10 cellular contexts compared by ENCODE assay signal in the genomic region with DNA sequence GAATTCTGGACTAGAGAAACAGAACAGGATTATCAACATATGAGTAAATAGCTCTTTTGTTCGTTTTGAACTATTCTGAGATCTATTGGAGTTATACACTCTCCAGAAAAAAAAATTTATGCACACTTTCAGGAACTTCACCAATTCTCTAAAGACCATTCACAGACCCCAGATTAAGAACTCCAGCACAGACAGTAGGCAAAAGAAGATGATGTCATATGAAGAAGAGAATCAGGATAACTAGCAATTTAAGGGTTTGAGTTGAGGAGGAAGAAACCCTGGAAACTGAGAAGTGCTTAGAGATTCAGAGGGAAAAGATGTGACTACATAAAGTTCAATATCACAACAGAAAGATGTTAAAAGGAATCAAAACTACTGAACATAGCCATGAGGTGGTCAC.
"Had no signal": no experiment of that assay in that cellular context is flagged by ENCODE, and none has a peak within 500 bp of the region (broad histone marks: within the 10 kb centered on the region; RNA-seq: fewer than 3 reads in every experiment).

No MANE protein-coding gene starts in this region.

- H3K4me2 ChIP-seq: GM23338 had no signal

- ATAC-seq: GM23338, K562 had no signal

- H3K4me1 Mint-ChIP-seq: GM23338, H9 had no signal

- H3K27ac Mint-ChIP-seq: GM23338, H9, HFFc6 had no signal

- H3K9me3 Mint-ChIP-seq: GM23338, H9, HFFc6 had no signal

- FAIRE-seq: H1, H54, K562 had no signal

- DNase-seq: H9, HCEC 1CT, HFFc6, IMR-90, KG1 had no signal

- H3K27ac ChIP-seq: HL-60 had no signal

- H2AFZ ChIP-seq: GM23338 had no signal

- H3K4me3 ChIP-seq: GM23338, K562 had no signal

- H3K4me3 Mint-ChIP-seq: GM23338, H9, HFFc6 had no signal
